8 cellular contexts compared by ENCODE assay signal in the genomic region with DNA sequence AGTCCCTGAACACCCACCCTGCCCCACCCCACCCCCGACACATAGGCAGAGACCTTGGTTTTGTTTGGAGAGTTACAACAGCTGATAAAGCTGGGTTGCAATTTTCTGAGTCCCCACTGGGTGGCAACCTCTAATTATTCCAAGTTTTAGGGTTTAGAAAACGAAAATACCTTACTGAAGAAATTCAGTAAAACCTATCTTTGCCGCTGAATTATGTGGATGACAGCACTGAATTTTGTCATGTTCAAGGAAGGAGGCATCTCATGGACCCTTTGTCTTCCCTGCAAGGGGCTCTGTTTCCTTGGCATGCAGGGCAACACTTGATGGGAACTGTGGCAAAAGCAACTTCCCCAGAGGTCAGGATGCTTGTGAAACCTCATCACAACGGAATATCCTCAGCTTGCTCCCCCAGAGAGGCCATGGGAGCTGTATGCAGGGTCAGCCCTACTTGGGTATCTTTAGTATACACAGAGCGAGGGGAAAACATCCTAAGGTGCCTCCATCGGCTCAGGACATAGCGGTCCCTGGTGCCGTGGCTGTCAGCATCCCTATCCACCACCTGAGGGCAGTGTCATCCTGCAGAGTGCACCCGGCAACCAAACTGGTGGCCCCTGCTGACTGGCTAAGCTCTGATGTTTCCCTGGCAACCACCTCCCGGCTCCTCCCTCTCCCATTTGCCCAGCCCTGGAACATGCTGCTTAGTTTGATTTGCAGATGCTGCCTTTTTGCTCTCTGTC.
DNase-seq lines count a peak whose midpoint lies in the region; ATAC-seq and TF ChIP-seq lines count a peak whose summit lies in the region.

No MANE protein-coding gene starts in this region.

- H3K27ac Mint-ChIP-seq in Calu3 (ENCODE audit: unreplicated experiment) = no peak overlapping the region

- TF ChIP-seq CTCF in Calu3 (IDR thresholded peaks at IDR 0.05; ENCODE audit: unreplicated experiment) = peak; percentile 23
- peak; percentile 54 to 99 (median 90) for TF ChIP-seq CTCF in thyroid gland (IDR thresholded peaks at IDR 0.05)

- 17 to 19% methylated on average over 9 to 10 of the region's 10 CpGs for WGBS in thyroid gland, 2 donors

- H3K36me3 ChIP-seq in thyroid gland = no peaks in the 10 kb centered on the region

- H3K27me3 Mint-ChIP-seq in Calu3 (ENCODE audit: unreplicated experiment) = peaks cover 28% of the 10 kb centered on the region

- intact Hi-C loops in Calu3 (cut with micrococcal nuclease; ENCODE audit: unreplicated experiment) = no loop called here
- intact Hi-C loops in thyroid gland (cut with DNase I) = loop anchor here (2.0 kb wide), 1 partner anchor 289 kb away; no protein-coding TSS in a partner anchor

- H3K36me3 Mint-ChIP-seq in Calu3 (ENCODE audit: insufficient read depth, unreplicated experiment) = peaks cover 4% of the 10 kb centered on the region

- no TSS peak for BruUV-seq in Calu3 (replicated peaks; lab: Mats Ljungman, UMichigan)

- CTCF ChIA-PET in Calu3 (lab: Charles Lee) = interaction anchor here (0.5 to 1.7 kb wide), 4 partner anchors 213 to 290 kb away, joined by 4 to 10 read pairs (median 5); no protein-coding TSS in a partner anchor

- H3K4me1 ChIP-seq in thyroid gland = no peaks in the 10 kb centered on the region

- H3K27ac ChIP-seq in thyroid gland = no peak overlapping the region

- peaks cover 2% of the 10 kb centered on the region for H3K9me3 Mint-ChIP-seq in Calu3 (ENCODE audit: low read depth, unreplicated experiment)

- peak; percentile 60 for ATAC-seq in GM21447 (IDR thresholded peaks at IDR 0.05; ENCODE audit: unreplicated experiment)

- no peak overlapping the region for H3K4me3 Mint-ChIP-seq in Calu3 (ENCODE audit: low read depth, unreplicated experiment)

- TF ChIP-seq POLR2A in thyroid gland (IDR thresholded peaks at IDR 0.05) = no peak

- no peaks in the 10 kb centered on the region for H3K9me3 ChIP-seq in thyroid gland

- DNase-seq in Calu3 (peak; percentile 71), Kasumi-1 (lab: John Stamatoyannopoulos, UW) (peak; percentile 95), SHP77 treated with DMSO at 0.1 percent for 48 hours (lab: John Stamatoyannopoulos, UW) (peak; percentile 73), foreskin melanocyte (peak; percentile 76), occipital lobe (lab: John Stamatoyannopoulos, UW) (peak; percentile 91), thyroid gland (peak; percentile 93 to 95)
- DNase-seq in activated effector memory CD4-positive, alpha-beta T cell treated with Interleukin-2 at 50 U/mL for 16 hours = peak; percentile 72

- H3K4me3 ChIP-seq in thyroid gland (replicated peaks in 1 of 3) = no peak overlapping the region

- no peaks in the 10 kb centered on the region for H3K27me3 ChIP-seq in thyroid gland

- no peaks in the 10 kb centered on the region for H3K4me1 Mint-ChIP-seq in Calu3 (ENCODE audit: low read depth, unreplicated experiment)
